Comparison of ENCODE assay signal across 29 cellular contexts in the genomic region with DNA sequence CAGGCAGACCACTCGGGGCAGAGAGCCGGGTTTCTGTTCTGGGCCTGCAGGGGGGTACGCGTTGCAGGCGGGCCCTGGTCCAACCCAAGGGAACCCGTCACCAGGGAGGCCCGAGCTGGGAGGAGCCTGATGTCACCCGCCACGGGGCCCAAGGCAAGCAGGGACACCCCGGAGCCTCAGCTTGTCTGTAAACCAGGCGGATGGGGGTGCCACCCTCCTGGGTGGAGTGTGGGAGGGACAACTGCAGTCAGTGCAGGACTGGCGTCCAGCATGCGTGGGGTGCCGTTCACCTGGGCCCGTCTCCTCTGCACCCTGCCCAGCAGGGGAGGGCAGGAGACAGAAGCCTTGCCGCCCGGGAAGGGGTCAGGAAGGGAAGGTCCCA.
"Had no signal": no experiment of that assay in that cellular context is flagged by ENCODE, and none has a peak within 500 bp of the region (broad histone marks: within the 10 kb centered on the region; RNA-seq: fewer than 3 reads in every experiment).

No MANE protein-coding gene starts in this region.

- ATAC-seq: activated CD8-positive, alpha-beta memory T cell treated with anti-CD3 and anti-CD28 coated beads, Interleukin-2, amount 10 ng/mL, durations not matched to agents 7 days and 5 days; Right ventricle myocardium inferior had no signal

- H3K4me3 Mint-ChIP-seq: activated CD4-positive, alpha-beta memory T cell treated with anti-CD3 and anti-CD28 coated beads, Interleukin-2, amount 10 ng/mL, durations not matched to agents 7 days and 5 days; activated CD8-positive, alpha-beta memory T cell treated with anti-CD3 and anti-CD28 coated beads, Interleukin-2, amount 10 ng/mL, durations not matched to agents 7 days and 5 days; activated naive CD8-positive, alpha-beta T cell treated with anti-CD3 and anti-CD28 coated beads for 36 hours had no signal

- H3K4me2 ChIP-seq: KMS-11 had no signal

- H3K27ac Mint-ChIP-seq: activated CD4-positive, alpha-beta memory T cell treated with anti-CD3 and anti-CD28 coated beads, Interleukin-2, amount 10 ng/mL, durations not matched to agents 7 days and 5 days; activated CD8-positive, alpha-beta memory T cell treated with anti-CD3 and anti-CD28 coated beads, Interleukin-2, amount 10 ng/mL, durations not matched to agents 7 days and 5 days; activated naive CD8-positive, alpha-beta T cell treated with anti-CD3 and anti-CD28 coated beads for 36 hours had no signal

- H3K27me3 ChIP-seq: brain microvascular endothelial cell had no signal

- H3K27ac ChIP-seq: brain microvascular endothelial cell, KMS-11, WERI-Rb-1 had no signal

- H3K9ac ChIP-seq: KMS-11 had no signal

- DNase-seq: activated CD4-positive, alpha-beta memory T cell treated with anti-CD3 and anti-CD28 coated beads, Interleukin-2, amount 10 ng/mL, durations not matched to agents 7 days and 5 days; activated CD4-positive, alpha-beta T cell treated with anti-CD3 and anti-CD28 coated beads for 1 hour; activated CD4-positive, alpha-beta T cell treated with anti-CD3 and anti-CD28 coated beads for 48 hours; activated CD4-positive, CD25-positive, alpha-beta regulatory T cell; activated CD8-positive, alpha-beta memory T cell treated with anti-CD3 and anti-CD28 coated beads for 24 hours; activated CD8-positive, alpha-beta memory T cell treated with anti-CD3 and anti-CD28 coated beads, Interleukin-2, amount 10 ng/mL, durations not matched to agents 7 days and 5 days; activated CD8-positive, alpha-beta memory T cell treated with anti-CD3 and anti-CD28 coated beads, Interleukin-2, amount 50 U/mL, for 48 hours; activated effector memory CD4-positive, alpha-beta T cell treated with anti-CD3 and anti-CD28 coated beads, Interleukin-2, amount 50 U/mL, for 16 hours; activated naive CD4-positive, alpha-beta T cell; activated naive CD4-positive, alpha-beta T cell treated with anti-CD3 and anti-CD28 coated beads, Interleukin-2, amount 50 U/mL, for 16 hours; activated naive CD8-positive, alpha-beta T cell treated with anti-CD3 and anti-CD28 coated beads for 36 hours; activated T-cell treated with anti-CD3 and anti-CD28 coated beads, Interleukin-2, amount 50 U/mL, for 48 hours; amniotic stem cell; brain microvascular endothelial cell; central memory CD4-positive, alpha-beta T cell; MM.1S; MV-4-11; NCI-H1092; NCI-H1436 treated with DMSO at 0.1 percent for 48 hours; NCI-H1694 treated with DMSO at 0.1 percent for 48 hours; NCI-H2029; NCI-H345; NCI-H524 treated with DMSO at 0.1 percent for 48 hours; SIG-M5; T-helper 1 cell; T1000; WERI-Rb-1 had no signal

- H3K9me3 Mint-ChIP-seq: activated CD4-positive, alpha-beta memory T cell treated with anti-CD3 and anti-CD28 coated beads, Interleukin-2, amount 10 ng/mL, durations not matched to agents 7 days and 5 days; activated naive CD8-positive, alpha-beta T cell treated with anti-CD3 and anti-CD28 coated beads for 36 hours had no signal

- H3K27me3 Mint-ChIP-seq: activated CD4-positive, alpha-beta memory T cell treated with anti-CD3 and anti-CD28 coated beads, Interleukin-2, amount 10 ng/mL, durations not matched to agents 7 days and 5 days; activated CD8-positive, alpha-beta memory T cell treated with anti-CD3 and anti-CD28 coated beads, Interleukin-2, amount 10 ng/mL, durations not matched to agents 7 days and 5 days; activated naive CD8-positive, alpha-beta T cell treated with anti-CD3 and anti-CD28 coated beads for 36 hours had no signal
